In genomic region chr12:53253298-53253697, GRCh38 we compare ENCODE assay signal across 1 cellular context.
TF ChIP-seq lines count a peak whose summit lies in the region.

No MANE protein-coding gene starts in this region.

TF ChIP-seq in A549, 52 proteins besides CTCF, POLR2A, EP300 and RAD21 (continued from another document):
- TF ChIP-seq REST (IDR thresholded peaks at IDR 0.05), result no peak
- TF ChIP-seq SREBF2 (IDR thresholded peaks at IDR 0.05), result no peak
- TF ChIP-seq BHLHE40 (IDR thresholded peaks at IDR 0.05; ENCODE audit: low read depth, low read length), result no peak
- TF ChIP-seq RNF2 (IDR thresholded peaks at IDR 0.05; ENCODE audit: borderline replicate concordance, low read depth), result no peak
- no peak for TF ChIP-seq HMGXB4 (CRISPR knock-in tag; IDR thresholded peaks at IDR 0.05; ENCODE audit: borderline replicate concordance)
- no peak for TF ChIP-seq HEYL (CRISPR knock-in tag; IDR thresholded peaks at IDR 0.05)
- TF ChIP-seq RCOR1 (IDR thresholded peaks at IDR 0.05; ENCODE audit: low read depth, low read length), result no peak
- TF ChIP-seq CHD2 (IDR thresholded peaks at IDR 0.05; ENCODE audit: low read length, partially characterized antibody), result no peak
- no peak for TF ChIP-seq KDM1A (IDR thresholded peaks at IDR 0.05; ENCODE audit: low read depth)
- TF ChIP-seq POLR2AphosphoS2 (conservative IDR thresholded peaks at IDR 0.05; ENCODE audit: low read length), result no peak
- TF ChIP-seq ZFP36 (IDR thresholded peaks at IDR 0.05; ENCODE audit: borderline replicate concordance, partially characterized antibody), result no peak
- no peak for TF ChIP-seq ZNF302 (CRISPR knock-in tag; IDR thresholded peaks at IDR 0.05)
- TF ChIP-seq CEBPB (IDR thresholded peaks at IDR 0.05), result no peak
- TF ChIP-seq FOSB (CRISPR knock-in tag; IDR thresholded peaks at IDR 0.05), result no peak
TF ChIP-seq in A549: peak in this region for 0.
